1 cellular context compared by ENCODE assay signal in the genomic region with DNA sequence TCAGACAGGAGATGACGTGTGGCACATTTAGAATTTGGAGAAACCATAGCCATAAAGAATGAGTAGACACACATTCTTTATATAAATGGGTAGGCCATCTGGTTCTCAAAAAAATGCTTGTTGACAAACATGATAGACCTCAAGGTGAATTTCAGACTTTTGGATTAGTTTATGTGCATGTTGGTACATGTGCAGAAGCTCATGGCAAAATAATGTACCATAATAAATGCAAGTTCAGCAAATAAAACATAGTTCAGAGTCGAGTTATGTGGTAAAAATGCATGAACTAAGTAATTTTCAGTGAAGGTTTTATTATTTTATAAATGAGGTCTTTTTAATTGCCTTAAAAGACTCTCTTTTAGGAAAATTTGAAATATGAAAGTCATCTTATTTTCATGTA.
TF ChIP-seq lines count a peak whose summit lies in the region.

No MANE protein-coding gene starts in this region.

TF ChIP-seq in GM23338, 12 proteins besides CTCF, POLR2A, EP300 and RAD21 (continued from another document):
- TF ChIP-seq, protein P1, sequence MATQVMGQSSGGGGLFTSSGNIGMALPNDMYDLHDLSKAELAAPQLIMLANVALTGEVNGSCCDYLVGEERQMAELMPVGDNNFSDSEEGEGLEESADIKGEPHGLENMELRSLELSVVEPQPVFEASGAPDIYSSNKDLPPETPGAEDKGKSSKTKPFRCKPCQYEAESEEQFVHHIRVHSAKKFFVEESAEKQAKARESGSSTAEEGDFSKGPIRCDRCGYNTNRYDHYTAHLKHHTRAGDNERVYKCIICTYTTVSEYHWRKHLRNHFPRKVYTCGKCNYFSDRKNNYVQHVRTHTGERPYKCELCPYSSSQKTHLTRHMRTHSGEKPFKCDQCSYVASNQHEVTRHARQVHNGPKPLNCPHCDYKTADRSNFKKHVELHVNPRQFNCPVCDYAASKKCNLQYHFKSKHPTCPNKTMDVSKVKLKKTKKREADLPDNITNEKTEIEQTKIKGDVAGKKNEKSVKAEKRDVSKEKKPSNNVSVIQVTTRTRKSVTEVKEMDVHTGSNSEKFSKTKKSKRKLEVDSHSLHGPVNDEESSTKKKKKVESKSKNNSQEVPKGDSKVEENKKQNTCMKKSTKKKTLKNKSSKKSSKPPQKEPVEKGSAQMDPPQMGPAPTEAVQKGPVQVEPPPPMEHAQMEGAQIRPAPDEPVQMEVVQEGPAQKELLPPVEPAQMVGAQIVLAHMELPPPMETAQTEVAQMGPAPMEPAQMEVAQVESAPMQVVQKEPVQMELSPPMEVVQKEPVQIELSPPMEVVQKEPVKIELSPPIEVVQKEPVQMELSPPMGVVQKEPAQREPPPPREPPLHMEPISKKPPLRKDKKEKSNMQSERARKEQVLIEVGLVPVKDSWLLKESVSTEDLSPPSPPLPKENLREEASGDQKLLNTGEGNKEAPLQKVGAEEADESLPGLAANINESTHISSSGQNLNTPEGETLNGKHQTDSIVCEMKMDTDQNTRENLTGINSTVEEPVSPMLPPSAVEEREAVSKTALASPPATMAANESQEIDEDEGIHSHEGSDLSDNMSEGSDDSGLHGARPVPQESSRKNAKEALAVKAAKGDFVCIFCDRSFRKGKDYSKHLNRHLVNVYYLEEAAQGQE (IDR thresholded peaks at IDR 0.05; ENCODE audit: unreplicated experiment) = no peak
- TF ChIP-seq JUNB (IDR thresholded peaks at IDR 0.05; ENCODE audit: unreplicated experiment) (no peak), EZH2phosphoT487 (IDR thresholded peaks at IDR 0.05; ENCODE audit: unreplicated experiment) (no peak), ZNF462 (CRISPR knock-in tag; IDR thresholded peaks at IDR 0.05) (no peak), CREB1 (CRISPR knock-in tag; IDR thresholded peaks at IDR 0.05; ENCODE audit: low read depth) (no peak), ETS1 (IDR thresholded peaks at IDR 0.05) (no peak), ZNF114 (CRISPR knock-in tag; IDR thresholded peaks at IDR 0.05) (no peak), EZH2 (IDR thresholded peaks at IDR 0.05; ENCODE audit: low read depth, unreplicated experiment) (no peak), NANOG (IDR thresholded peaks at IDR 0.05; ENCODE audit: borderline replicate concordance) (no peak)
